1 cellular context compared by ENCODE assay signal in the genomic region with DNA sequence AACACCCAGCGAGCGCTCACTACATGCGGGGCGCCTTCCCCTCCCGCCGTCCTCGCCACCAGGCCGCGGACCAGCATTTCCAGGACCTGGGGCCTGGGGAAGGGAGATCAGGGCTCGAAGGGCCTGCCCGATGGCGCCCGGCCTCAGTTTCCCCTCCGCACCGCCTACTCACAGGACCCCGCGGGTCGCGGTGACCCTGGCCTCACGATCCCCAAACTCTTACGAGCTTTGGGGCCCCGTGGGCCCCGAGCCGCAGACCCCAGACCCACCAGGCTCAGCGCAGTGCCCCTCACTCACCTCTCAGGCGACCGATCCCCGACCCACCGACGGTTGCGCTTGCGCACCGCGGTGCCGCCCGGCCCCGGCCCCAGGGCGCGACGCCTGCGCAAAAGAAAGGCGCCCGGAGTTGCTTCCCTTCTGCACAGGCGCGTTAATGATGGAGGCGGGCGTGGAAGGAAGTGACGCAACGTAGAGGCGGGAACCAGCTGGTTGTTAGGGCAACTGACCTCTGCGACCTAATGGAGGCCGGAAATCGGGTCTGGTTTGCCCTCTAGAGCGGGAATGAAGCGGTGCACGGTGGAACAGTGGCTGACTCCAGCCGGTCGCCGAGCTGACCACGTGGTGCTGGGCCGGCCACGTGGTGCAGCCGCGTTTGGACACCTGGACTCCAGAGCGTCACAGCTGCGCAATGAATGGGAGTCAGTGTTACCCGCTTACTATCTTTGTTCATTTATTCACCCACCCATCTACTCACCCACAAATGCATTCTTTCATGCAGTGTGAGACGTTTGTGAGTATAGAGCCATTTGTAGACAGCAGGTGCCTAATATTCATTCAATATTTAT.
A peak's percentile ranks its signal among the peaks of the same experiment; 100 is the strongest.
TF ChIP-seq lines count a peak whose summit lies in the region.

Gene SGTA, minus strand, starts transcription at position 338 of the 845 bp plus-strand sequence. CDS start 14,205 bp downstream, outside the sequence.

TF ChIP-seq in K562, 482 proteins besides CTCF, POLR2A, EP300 and RAD21 (continued from another document and continues in another):
- TF ChIP-seq NR1H2 (CRISPR knock-in tag; IDR thresholded peaks at IDR 0.05) (peak; percentile 25; the same call in 1 of the 2 replicates), OTX1 (CRISPR knock-in tag; IDR thresholded peaks at IDR 0.05) (no peak), ZNF174 (CRISPR knock-in tag; IDR thresholded peaks at IDR 0.05) (no peak), ILF3 (IDR thresholded peaks at IDR 0.05; ENCODE audit: borderline replicate concordance) (no peak), COPS2 (conservative IDR thresholded peaks at IDR 0.05) (no peak), BCOR (IDR thresholded peaks at IDR 0.05) (peak; percentile 87), PHB2 (IDR thresholded peaks at IDR 0.05; ENCODE audit: low read depth) (no peak), RFX7 (CRISPR knock-in tag; IDR thresholded peaks at IDR 0.05) (peak; percentile 73; the same call in 1 of the 2 replicates), DACH1 (IDR thresholded peaks at IDR 0.05; ENCODE audit: partially characterized antibody) (peak; percentile 97), SOX6 (IDR thresholded peaks at IDR 0.05) (peak; percentile 71), ZNF57 (CRISPR knock-in tag; IDR thresholded peaks at IDR 0.05) (no peak), DDX20 (tag; IDR thresholded peaks at IDR 0.05; ENCODE audit: low read depth) (no peak), TBP (optimal IDR thresholded peaks at IDR 0.05; ENCODE audit: low read depth, low read length) (peak; percentile 67), RAD51 (IDR thresholded peaks at IDR 0.05; ENCODE audit: borderline replicate concordance, low read depth) (peak; percentile 99), PYGO2 (tag; IDR thresholded peaks at IDR 0.05) (no peak), CEBPZ (IDR thresholded peaks at IDR 0.05; ENCODE audit: borderline replicate concordance, low read depth, low read length) (no peak), E2F8 (IDR thresholded peaks at IDR 0.05; ENCODE audit: low read depth, partially characterized antibody) (peak; percentile 90), ZNF232 (CRISPR knock-in tag; IDR thresholded peaks at IDR 0.05) (peak; percentile 98), DIDO1 (tag; IDR thresholded peaks at IDR 0.05; ENCODE audit: low read depth) (0 out of 2 replicates have a peak, but pooled peaks have one; percentile 46), CHCHD3 (CRISPR knock-in tag; IDR thresholded peaks at IDR 0.05) (no peak), ZNF239 (CRISPR knock-in tag; IDR thresholded peaks at IDR 0.05) (no peak), ZBTB2 (IDR thresholded peaks at IDR 0.05) (peak; percentile 85), TCF7L2 (IDR thresholded peaks at IDR 0.05; ENCODE audit: low read depth, low read length) (no peak)
- TF ChIP-seq, protein P1, sequence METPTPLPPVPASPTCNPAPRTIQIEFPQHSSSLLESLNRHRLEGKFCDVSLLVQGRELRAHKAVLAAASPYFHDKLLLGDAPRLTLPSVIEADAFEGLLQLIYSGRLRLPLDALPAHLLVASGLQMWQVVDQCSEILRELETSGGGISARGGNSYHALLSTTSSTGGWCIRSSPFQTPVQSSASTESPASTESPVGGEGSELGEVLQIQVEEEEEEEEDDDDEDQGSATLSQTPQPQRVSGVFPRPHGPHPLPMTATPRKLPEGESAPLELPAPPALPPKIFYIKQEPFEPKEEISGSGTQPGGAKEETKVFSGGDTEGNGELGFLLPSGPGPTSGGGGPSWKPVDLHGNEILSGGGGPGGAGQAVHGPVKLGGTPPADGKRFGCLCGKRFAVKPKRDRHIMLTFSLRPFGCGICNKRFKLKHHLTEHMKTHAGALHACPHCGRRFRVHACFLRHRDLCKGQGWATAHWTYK (CRISPR knock-in tag; IDR thresholded peaks at IDR 0.05): peak; percentile 59
- TF ChIP-seq, protein P2, sequence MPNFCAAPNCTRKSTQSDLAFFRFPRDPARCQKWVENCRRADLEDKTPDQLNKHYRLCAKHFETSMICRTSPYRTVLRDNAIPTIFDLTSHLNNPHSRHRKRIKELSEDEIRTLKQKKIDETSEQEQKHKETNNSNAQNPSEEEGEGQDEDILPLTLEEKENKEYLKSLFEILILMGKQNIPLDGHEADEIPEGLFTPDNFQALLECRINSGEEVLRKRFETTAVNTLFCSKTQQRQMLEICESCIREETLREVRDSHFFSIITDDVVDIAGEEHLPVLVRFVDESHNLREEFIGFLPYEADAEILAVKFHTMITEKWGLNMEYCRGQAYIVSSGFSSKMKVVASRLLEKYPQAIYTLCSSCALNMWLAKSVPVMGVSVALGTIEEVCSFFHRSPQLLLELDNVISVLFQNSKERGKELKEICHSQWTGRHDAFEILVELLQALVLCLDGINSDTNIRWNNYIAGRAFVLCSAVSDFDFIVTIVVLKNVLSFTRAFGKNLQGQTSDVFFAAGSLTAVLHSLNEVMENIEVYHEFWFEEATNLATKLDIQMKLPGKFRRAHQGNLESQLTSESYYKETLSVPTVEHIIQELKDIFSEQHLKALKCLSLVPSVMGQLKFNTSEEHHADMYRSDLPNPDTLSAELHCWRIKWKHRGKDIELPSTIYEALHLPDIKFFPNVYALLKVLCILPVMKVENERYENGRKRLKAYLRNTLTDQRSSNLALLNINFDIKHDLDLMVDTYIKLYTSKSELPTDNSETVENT (CRISPR knock-in tag; IDR thresholded peaks at IDR 0.05): 0 out of 2 replicates have a peak, but pooled peaks have one; percentile 31
- TF ChIP-seq, protein P3, sequence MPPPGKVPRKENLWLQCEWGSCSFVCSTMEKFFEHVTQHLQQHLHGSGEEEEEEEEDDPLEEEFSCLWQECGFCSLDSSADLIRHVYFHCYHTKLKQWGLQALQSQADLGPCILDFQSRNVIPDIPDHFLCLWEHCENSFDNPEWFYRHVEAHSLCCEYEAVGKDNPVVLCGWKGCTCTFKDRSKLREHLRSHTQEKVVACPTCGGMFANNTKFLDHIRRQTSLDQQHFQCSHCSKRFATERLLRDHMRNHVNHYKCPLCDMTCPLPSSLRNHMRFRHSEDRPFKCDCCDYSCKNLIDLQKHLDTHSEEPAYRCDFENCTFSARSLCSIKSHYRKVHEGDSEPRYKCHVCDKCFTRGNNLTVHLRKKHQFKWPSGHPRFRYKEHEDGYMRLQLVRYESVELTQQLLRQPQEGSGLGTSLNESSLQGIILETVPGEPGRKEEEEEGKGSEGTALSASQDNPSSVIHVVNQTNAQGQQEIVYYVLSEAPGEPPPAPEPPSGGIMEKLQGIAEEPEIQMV (tag; conservative IDR thresholded peaks at IDR 0.05; ENCODE audit: low read depth): 0 out of 2 replicates have a peak, but pooled peaks have one; percentile 23
- TF ChIP-seq, protein P4, sequence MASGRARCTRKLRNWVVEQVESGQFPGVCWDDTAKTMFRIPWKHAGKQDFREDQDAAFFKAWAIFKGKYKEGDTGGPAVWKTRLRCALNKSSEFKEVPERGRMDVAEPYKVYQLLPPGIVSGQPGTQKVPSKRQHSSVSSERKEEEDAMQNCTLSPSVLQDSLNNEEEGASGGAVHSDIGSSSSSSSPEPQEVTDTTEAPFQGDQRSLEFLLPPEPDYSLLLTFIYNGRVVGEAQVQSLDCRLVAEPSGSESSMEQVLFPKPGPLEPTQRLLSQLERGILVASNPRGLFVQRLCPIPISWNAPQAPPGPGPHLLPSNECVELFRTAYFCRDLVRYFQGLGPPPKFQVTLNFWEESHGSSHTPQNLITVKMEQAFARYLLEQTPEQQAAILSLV (tag; IDR thresholded peaks at IDR 0.05): 0 out of 2 replicates have a peak, but pooled peaks have one; percentile 58
- TF ChIP-seq, protein P5, sequence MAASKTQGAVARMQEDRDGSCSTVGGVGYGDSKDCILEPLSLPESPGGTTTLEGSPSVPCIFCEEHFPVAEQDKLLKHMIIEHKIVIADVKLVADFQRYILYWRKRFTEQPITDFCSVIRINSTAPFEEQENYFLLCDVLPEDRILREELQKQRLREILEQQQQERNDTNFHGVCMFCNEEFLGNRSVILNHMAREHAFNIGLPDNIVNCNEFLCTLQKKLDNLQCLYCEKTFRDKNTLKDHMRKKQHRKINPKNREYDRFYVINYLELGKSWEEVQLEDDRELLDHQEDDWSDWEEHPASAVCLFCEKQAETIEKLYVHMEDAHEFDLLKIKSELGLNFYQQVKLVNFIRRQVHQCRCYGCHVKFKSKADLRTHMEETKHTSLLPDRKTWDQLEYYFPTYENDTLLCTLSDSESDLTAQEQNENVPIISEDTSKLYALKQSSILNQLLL (CRISPR knock-in tag; IDR thresholded peaks at IDR 0.05; ENCODE audit: borderline replicate concordance): no peak
- TF ChIP-seq, protein P6, sequence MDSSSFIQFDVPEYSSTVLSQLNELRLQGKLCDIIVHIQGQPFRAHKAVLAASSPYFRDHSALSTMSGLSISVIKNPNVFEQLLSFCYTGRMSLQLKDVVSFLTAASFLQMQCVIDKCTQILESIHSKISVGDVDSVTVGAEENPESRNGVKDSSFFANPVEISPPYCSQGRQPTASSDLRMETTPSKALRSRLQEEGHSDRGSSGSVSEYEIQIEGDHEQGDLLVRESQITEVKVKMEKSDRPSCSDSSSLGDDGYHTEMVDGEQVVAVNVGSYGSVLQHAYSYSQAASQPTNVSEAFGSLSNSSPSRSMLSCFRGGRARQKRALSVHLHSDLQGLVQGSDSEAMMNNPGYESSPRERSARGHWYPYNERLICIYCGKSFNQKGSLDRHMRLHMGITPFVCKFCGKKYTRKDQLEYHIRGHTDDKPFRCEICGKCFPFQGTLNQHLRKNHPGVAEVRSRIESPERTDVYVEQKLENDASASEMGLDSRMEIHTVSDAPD (CRISPR knock-in tag; IDR thresholded peaks at IDR 0.05): no peak
- TF ChIP-seq, protein P7, sequence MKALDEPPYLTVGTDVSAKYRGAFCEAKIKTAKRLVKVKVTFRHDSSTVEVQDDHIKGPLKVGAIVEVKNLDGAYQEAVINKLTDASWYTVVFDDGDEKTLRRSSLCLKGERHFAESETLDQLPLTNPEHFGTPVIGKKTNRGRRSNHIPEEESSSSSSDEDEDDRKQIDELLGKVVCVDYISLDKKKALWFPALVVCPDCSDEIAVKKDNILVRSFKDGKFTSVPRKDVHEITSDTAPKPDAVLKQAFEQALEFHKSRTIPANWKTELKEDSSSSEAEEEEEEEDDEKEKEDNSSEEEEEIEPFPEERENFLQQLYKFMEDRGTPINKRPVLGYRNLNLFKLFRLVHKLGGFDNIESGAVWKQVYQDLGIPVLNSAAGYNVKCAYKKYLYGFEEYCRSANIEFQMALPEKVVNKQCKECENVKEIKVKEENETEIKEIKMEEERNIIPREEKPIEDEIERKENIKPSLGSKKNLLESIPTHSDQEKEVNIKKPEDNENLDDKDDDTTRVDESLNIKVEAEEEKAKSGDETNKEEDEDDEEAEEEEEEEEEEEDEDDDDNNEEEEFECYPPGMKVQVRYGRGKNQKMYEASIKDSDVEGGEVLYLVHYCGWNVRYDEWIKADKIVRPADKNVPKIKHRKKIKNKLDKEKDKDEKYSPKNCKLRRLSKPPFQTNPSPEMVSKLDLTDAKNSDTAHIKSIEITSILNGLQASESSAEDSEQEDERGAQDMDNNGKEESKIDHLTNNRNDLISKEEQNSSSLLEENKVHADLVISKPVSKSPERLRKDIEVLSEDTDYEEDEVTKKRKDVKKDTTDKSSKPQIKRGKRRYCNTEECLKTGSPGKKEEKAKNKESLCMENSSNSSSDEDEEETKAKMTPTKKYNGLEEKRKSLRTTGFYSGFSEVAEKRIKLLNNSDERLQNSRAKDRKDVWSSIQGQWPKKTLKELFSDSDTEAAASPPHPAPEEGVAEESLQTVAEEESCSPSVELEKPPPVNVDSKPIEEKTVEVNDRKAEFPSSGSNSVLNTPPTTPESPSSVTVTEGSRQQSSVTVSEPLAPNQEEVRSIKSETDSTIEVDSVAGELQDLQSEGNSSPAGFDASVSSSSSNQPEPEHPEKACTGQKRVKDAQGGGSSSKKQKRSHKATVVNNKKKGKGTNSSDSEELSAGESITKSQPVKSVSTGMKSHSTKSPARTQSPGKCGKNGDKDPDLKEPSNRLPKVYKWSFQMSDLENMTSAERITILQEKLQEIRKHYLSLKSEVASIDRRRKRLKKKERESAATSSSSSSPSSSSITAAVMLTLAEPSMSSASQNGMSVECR (CRISPR knock-in tag; IDR thresholded peaks at IDR 0.05): peak; percentile 96
